8 cellular contexts compared by ENCODE assay signal in the genomic region with DNA sequence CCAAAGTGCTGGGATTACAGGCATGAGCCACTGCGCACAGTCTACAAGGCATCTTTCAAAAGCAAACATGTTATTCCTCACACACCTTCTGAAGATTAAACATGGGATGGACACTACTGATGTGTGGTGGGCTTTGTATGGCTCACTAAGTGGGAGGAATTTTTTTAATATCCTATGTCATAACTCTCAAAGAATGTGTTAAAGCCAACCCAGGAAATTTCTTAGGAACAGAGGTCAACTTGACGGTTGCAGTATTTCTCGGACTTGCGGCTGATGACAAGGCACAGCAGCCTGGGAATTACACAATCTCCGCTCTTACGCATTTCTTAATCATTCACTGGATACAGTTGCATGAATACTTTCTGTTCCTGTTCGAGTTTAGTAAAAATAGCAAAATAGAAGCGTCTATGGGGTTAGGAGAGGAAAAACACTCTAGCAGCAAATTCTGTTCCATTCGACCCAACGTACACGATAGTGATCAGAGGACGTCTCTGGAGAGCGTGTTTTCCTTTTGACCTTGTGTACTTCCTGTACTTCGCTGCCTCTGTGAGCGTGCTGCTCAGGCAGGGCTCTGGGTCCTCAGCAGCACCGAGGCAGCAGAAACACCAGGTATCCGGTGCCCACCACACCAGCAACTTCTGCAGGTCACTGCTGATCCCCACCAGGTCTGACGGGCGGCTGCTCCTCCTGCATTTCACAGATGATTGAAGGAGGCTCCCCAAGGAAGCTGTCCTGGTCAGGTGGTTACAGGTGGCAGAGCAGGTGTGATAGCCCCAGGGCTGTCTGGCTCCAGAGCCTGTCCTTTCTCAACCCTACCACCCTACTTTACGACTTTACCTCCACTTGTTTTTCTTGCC. TPM values are rescaled to one million over a fixed set of nuclear protein-coding genes. Genes with fewer than 3 reads are reported as not detected.
DNase-seq lines count a peak whose midpoint lies in the region; ATAC-seq and TF ChIP-seq lines count a peak whose summit lies in the region.

No MANE protein-coding gene starts in this region.

- H3K9ac ChIP-seq in adipocyte (ENCODE audit: low read length): peak overlapping the region; percentile 77

- H3K27me3 ChIP-seq in adipocyte (replicated peaks; ENCODE audit: control insufficient read depth, insufficient read depth, low read length): no peaks in the 10 kb centered on the region
- H3K27me3 ChIP-seq in sigmoid colon: no peaks in the 10 kb centered on the region

- DNase-seq in GM04503 (ENCODE audit: low read depth) (peak; percentile 97), H4 (ENCODE audit: low spot score) (peak; percentile 87), NOMO-1 (lab: John Stamatoyannopoulos, UW; ENCODE audit: unreplicated experiment in 2 of 2) (peak; percentile 96 to 99), adipocyte (ENCODE audit: low read depth) (peak; percentile 93), left cardiac atrium (peak; percentile 64), sigmoid colon (peak; percentile 81), cerebellar nuclear complex (lab: John Stamatoyannopoulos, UW) (no peak), DMS114 treated with DMSO at 0.1 percent for 48 hours (lab: John Stamatoyannopoulos, UW; ENCODE audit: unreplicated experiment) (no peak)

- TF ChIP-seq CTCF in sigmoid colon (IDR thresholded peaks at IDR 0.05): no peak

- peak; percentile 80 to 96 (median 90) for TF ChIP-seq EP300 in sigmoid colon (IDR thresholded peaks at IDR 0.05)

- H3K36me3 ChIP-seq in adipocyte (ENCODE audit: control insufficient read depth, insufficient read depth, low read length, severe bottlenecking) (no peaks in the 10 kb centered on the region), sigmoid colon (no peaks in the 10 kb centered on the region)

- peak in 1 of 2 donors; percentile 19 for TF ChIP-seq POLR2A in sigmoid colon (IDR thresholded peaks at IDR 0.05)

- peak overlapping the region; percentile 69 for H3K4me3 ChIP-seq in adipocyte (ENCODE audit: low read length)
- H3K4me3 ChIP-seq in sigmoid colon: peak overlapping the region in 1 of 4 donors; percentile 6

- peak overlapping the region; percentile 78 to 80 (median 80) for H3K27ac ChIP-seq in sigmoid colon

- intact Hi-C loops in left cardiac atrium (cut with DNase I): no loop called here
- intact Hi-C loops in sigmoid colon (cut with DNase I): no loop called here

- ATAC-seq in left cardiac atrium: peak; percentile 85 to 89

- H3K4me1 ChIP-seq in adipocyte (ENCODE audit: control insufficient read depth, insufficient read depth, low read length) (peaks cover 47% of the 10 kb centered on the region), sigmoid colon (peaks cover 0 to 16% (median 7%) of the 10 kb centered on the region in 4 donors)

- whole genome bisulfite sequencing in sigmoid colon, 2 donors: 20% methylated on average over 20 of the region's 20 CpGs

- H3K9me3 ChIP-seq in adipocyte (ENCODE audit: control insufficient read depth, low read length) (no peaks in the 10 kb centered on the region), sigmoid colon (no peaks in the 10 kb centered on the region)

RNA-seq across cellular contexts. Expression of a gene that starts 26.4 kb away (rescaled TPM):
- total RNA-seq in H4 (2014; rRNA removed; shearing (Covaris generic)): 3.9 and 5.0 TPM in 2 replicates
- total RNA-seq in left cardiac atrium: 100 to 1,000 TPM in 1 of 2 donors, 10 to 100 TPM in 1; 89.7 to 121 TPM
- total RNA-seq in sigmoid colon: 10 to 100 TPM; 45.7 to 93.1 (median 81.6) TPM
- 100 to 1,000 TPM in 2 of 3 donors, 10 to 100 TPM in 1; 28.2 to 140 (median 124) TPM for polyA plus RNA-seq in sigmoid colon

Comparison
In these comparisons a context has a peak if more than half of its experiments do, and no peak if none do; other contexts are left out.
1. DNase-seq: peak in GM04503 (single experiment), H4 (single experiment), NOMO-1 (2 of 2), adipocyte (single experiment), left cardiac atrium (single experiment) and sigmoid colon (single experiment); none in cerebellar nuclear complex (0 of 2) and DMS114 treated with DMSO at 0.1 percent for 48 hours (single experiment).